In the genomic region with DNA sequence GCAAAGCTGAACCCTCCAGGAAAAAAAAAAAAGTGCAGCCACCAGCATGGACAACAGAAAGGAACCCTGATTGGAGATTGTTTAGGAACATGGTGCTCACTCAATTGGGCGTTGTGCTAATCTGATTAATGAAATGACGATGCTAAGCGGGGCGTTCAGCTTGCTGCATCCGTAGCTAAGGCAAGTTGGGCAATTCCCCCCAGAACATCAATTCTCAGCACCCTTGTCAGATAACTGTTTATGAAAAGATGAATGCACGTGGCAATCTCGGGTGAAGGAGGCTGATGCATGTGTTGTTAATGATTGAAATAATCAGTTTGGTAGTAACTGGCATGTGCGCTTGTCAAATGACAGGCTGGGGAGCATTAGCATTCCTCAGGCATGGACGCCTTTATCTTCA, we compare ENCODE assay signal across 19 cellular contexts. TPM values are rescaled to one million over a fixed set of nuclear protein-coding genes. Genes with fewer than 3 reads are reported as not detected.
A peak's percentile ranks its signal among the peaks of the same experiment; 100 is the strongest.
DNase-seq lines count a peak whose midpoint lies in the region; FAIRE-seq and TF ChIP-seq lines count a peak whose summit lies in the region.
"Had no signal": no experiment of that assay in that cellular context is flagged by ENCODE, and none has a peak within 500 bp of the region (broad histone marks: within the 10 kb centered on the region; RNA-seq: fewer than 3 reads in every experiment).

No MANE protein-coding gene starts in this region.

- no peaks in the 10 kb centered on the region for H3K36me3 ChIP-seq in astrocyte (ENCODE audit: insufficient read depth, low read length)
- H3K36me3 ChIP-seq in hepatocyte (replicated peaks; ENCODE audit: insufficient read depth, low read depth) = no peaks in the 10 kb centered on the region
- H3K36me3 ChIP-seq: BE2C had no signal

- peaks cover 9% of the 10 kb centered on the region for H3K9me3 Mint-ChIP-seq in astrocyte (ENCODE audit: unreplicated experiment)
- no peaks in the 10 kb centered on the region for H3K9me3 Mint-ChIP-seq in activated CD4-positive, alpha-beta memory T cell treated with anti-CD3 and anti-CD28 coated beads, Interleukin-2, amount 10 ng/mL, durations not matched to agents 7 days and 5 days

- no peak for FAIRE-seq in astrocyte (lab: Jason Lieb, UNC)
- FAIRE-seq: GM12892 had no signal

- peaks cover 21% of the 10 kb centered on the region for H3K36me3 Mint-ChIP-seq in astrocyte (ENCODE audit: low read depth, unreplicated experiment)
- no peaks in the 10 kb centered on the region for H3K36me3 Mint-ChIP-seq in activated CD4-positive, alpha-beta memory T cell treated with anti-CD3 and anti-CD28 coated beads, Interleukin-2, amount 10 ng/mL, durations not matched to agents 7 days and 5 days (ENCODE audit: low read depth)

- peak overlapping the region; percentile 93 for H3K27ac Mint-ChIP-seq in astrocyte (ENCODE audit: unreplicated experiment)
- H3K27ac Mint-ChIP-seq in activated CD4-positive, alpha-beta memory T cell treated with anti-CD3 and anti-CD28 coated beads, Interleukin-2, amount 10 ng/mL, durations not matched to agents 7 days and 5 days = no peak overlapping the region
- H3K27ac Mint-ChIP-seq: activated B cell treated with CpG ODN at 0.5 μM for 24 hours; naive thymus-derived CD8-positive, alpha-beta T cell had no signal

- CTCF ChIA-PET in activated CD4-positive, alpha-beta memory T cell treated with anti-CD3 and anti-CD28 coated beads, Interleukin-2, amount 10 ng/mL, durations not matched to agents 7 days and 5 days (lab: Charles Lee) = no interaction called here

- H2AFZ ChIP-seq in astrocyte (ENCODE audit: low read depth, low read length) = no peak overlapping the region
- no peak overlapping the region for H2AFZ ChIP-seq in hepatocyte

- no peak overlapping the region for H3K4me3 ChIP-seq in astrocyte (ENCODE audit: insufficient read depth, low read depth, low read length)
- no peak overlapping the region for H3K4me3 ChIP-seq in hepatocyte
- H3K4me3 ChIP-seq: body of pancreas had no signal

- H3K79me2 ChIP-seq in astrocyte (ENCODE audit: insufficient read depth, low read length) = peaks cover 52% of the 10 kb centered on the region
- no peaks in the 10 kb centered on the region for H3K79me2 ChIP-seq in hepatocyte

- H3K27me3 ChIP-seq in astrocyte (ENCODE audit: insufficient read depth, low read length) (no peaks in the 10 kb centered on the region), hepatocyte (no peaks in the 10 kb centered on the region)
- H3K27me3 ChIP-seq: BE2C, body of pancreas had no signal

- POLR2A ChIA-PET in activated CD4-positive, alpha-beta memory T cell treated with anti-CD3 and anti-CD28 coated beads, Interleukin-2, amount 10 ng/mL, durations not matched to agents 7 days and 5 days (lab: Charles Lee) = no interaction called here

- DNase-seq in HK-2 (ENCODE audit: unreplicated experiment) (peak; percentile 55), astrocyte (ENCODE audit: low read depth) (no peak), hepatocyte (ENCODE audit: low spot score) (no peak), retina (peak; percentile 50), NCI-H1048 (lab: John Stamatoyannopoulos, UW) (no peak), anterior cingulate cortex (lab: John Stamatoyannopoulos, UW) (no peak)
- no peak for DNase-seq in activated CD4-positive, alpha-beta memory T cell treated with anti-CD3 and anti-CD28 coated beads, Interleukin-2, amount 10 ng/mL, durations not matched to agents 7 days and 5 days
- no peak for DNase-seq in activated effector memory CD4-positive, alpha-beta T cell treated with anti-CD3 and anti-CD28 coated beads, Interleukin-2, amount 50 U/mL, for 16 hours
- DNase-seq: activated B cell treated with CpG ODN at 0.5 μM for 24 hours; activated naive CD4-positive, alpha-beta T cell; Calu3; GDM1; naive thymus-derived CD8-positive, alpha-beta T cell; NCI-H2171; RPMI8226 had no signal

- H3K4me1 ChIP-seq in astrocyte (ENCODE audit: insufficient read depth, low read length) (peaks cover 48% of the 10 kb centered on the region), hepatocyte (ENCODE audit: insufficient read depth) (no peaks in the 10 kb centered on the region)
- H3K4me1 ChIP-seq: BE2C, body of pancreas had no signal

- no peak overlapping the region for H3K4me3 Mint-ChIP-seq in astrocyte (ENCODE audit: unreplicated experiment)
- no peak overlapping the region for H3K4me3 Mint-ChIP-seq in activated CD4-positive, alpha-beta memory T cell treated with anti-CD3 and anti-CD28 coated beads, Interleukin-2, amount 10 ng/mL, durations not matched to agents 7 days and 5 days
- H3K4me3 Mint-ChIP-seq: activated B cell treated with CpG ODN at 0.5 μM for 24 hours; naive thymus-derived CD8-positive, alpha-beta T cell had no signal

- peak overlapping the region; percentile 47 for H3K4me2 ChIP-seq in astrocyte (ENCODE audit: low read length)
- no peak overlapping the region for H3K4me2 ChIP-seq in hepatocyte
- H3K4me2 ChIP-seq: KMS-11 had no signal

- H3K9ac ChIP-seq in astrocyte (ENCODE audit: low read length) = peak overlapping the region; percentile 41
- H3K9ac ChIP-seq: KMS-11 had no signal

- no peaks in the 10 kb centered on the region for H3K9me2 ChIP-seq in hepatocyte (replicated peaks; ENCODE audit: insufficient read depth)

- H3K9me3 ChIP-seq in astrocyte (ENCODE audit: insufficient read depth, low read depth, low read length) (no peaks in the 10 kb centered on the region), hepatocyte (ENCODE audit: low read depth) (no peaks in the 10 kb centered on the region)
- H3K9me3 ChIP-seq: BE2C, body of pancreas had no signal

- no peaks in the 10 kb centered on the region for H3K27me3 Mint-ChIP-seq in astrocyte (ENCODE audit: low read depth, unreplicated experiment)
- H3K27me3 Mint-ChIP-seq in activated CD4-positive, alpha-beta memory T cell treated with anti-CD3 and anti-CD28 coated beads, Interleukin-2, amount 10 ng/mL, durations not matched to agents 7 days and 5 days = no peaks in the 10 kb centered on the region

- H3K4me1 Mint-ChIP-seq in astrocyte (ENCODE audit: low read depth, unreplicated experiment) = peaks cover 54% of the 10 kb centered on the region
- no peaks in the 10 kb centered on the region for H3K4me1 Mint-ChIP-seq in activated CD4-positive, alpha-beta memory T cell treated with anti-CD3 and anti-CD28 coated beads, Interleukin-2, amount 10 ng/mL, durations not matched to agents 7 days and 5 days
- H3K4me1 Mint-ChIP-seq: activated B cell treated with CpG ODN at 0.5 μM for 24 hours; naive thymus-derived CD8-positive, alpha-beta T cell had no signal

- H4K20me1 ChIP-seq in astrocyte (ENCODE audit: insufficient read depth, low read length) (no peaks in the 10 kb centered on the region), hepatocyte (ENCODE audit: insufficient read depth, poor library complexity, severe bottlenecking) (no peaks in the 10 kb centered on the region)

- TF ChIP-seq CTCF in astrocyte (IDR thresholded peaks at IDR 0.05; ENCODE audit: insufficient read depth, low read depth, low read length) = no peak
- TF ChIP-seq CTCF in hepatocyte (IDR thresholded peaks at IDR 0.05; ENCODE audit: poor library complexity) = no peak

- H3K27ac ChIP-seq in astrocyte (ENCODE audit: low read depth, low read length) (peak overlapping the region; percentile 89), hepatocyte (peak overlapping the region; percentile 6)
- H3K27ac ChIP-seq: body of pancreas, KMS-11 had no signal

- 75% methylated on average over 9 of the region's 9 CpGs for WGBS in hepatocyte (ENCODE audit: low lambda C conversion rate, missing lambda C conversion rate)

RNA-seq across cellular contexts. Expression of gene HS3ST3A1, which starts 57.0 kb away (rescaled TPM):
- 7.6 and 8.7 TPM in 2 replicates for total RNA-seq in astrocyte
- 1.2 and 2.0 TPM in 2 replicates for total RNA-seq in hepatocyte
- polyA plus RNA-seq in hepatocyte = 1.5 and 2.1 TPM in 2 replicates
- 1 to 10 TPM; 2.5 to 2.8 TPM for total RNA-seq in activated CD4-positive, alpha-beta memory T cell treated with anti-CD3 and anti-CD28 coated beads, Interleukin-2, amount 10 ng/mL, durations not matched to agents 7 days and 5 days
- total RNA-seq: activated B cell treated with CpG ODN at 0.5 μM for 24 hours; body of pancreas; Calu3; naive thymus-derived CD8-positive, alpha-beta T cell had no signal

Comparison
In these comparisons a context has a peak if more than half of its experiments do, and no peak if none do; other contexts are left out.
1. DNase-seq: peak in HK-2 (single experiment) and retina (single experiment); none in astrocyte (single experiment), hepatocyte (single experiment), activated CD4-positive, alpha-beta memory T cell treated with anti-CD3 and anti-CD28 coated beads, Interleukin-2, amount 10 ng/mL, durations not matched to agents 7 days and 5 days (single experiment), NCI-H1048 (single experiment), activated effector memory CD4-positive, alpha-beta T cell treated with anti-CD3 and anti-CD28 coated beads, Interleukin-2, amount 50 U/mL, for 16 hours (single experiment) and anterior cingulate cortex (0 of 58).